In the genomic region with DNA sequence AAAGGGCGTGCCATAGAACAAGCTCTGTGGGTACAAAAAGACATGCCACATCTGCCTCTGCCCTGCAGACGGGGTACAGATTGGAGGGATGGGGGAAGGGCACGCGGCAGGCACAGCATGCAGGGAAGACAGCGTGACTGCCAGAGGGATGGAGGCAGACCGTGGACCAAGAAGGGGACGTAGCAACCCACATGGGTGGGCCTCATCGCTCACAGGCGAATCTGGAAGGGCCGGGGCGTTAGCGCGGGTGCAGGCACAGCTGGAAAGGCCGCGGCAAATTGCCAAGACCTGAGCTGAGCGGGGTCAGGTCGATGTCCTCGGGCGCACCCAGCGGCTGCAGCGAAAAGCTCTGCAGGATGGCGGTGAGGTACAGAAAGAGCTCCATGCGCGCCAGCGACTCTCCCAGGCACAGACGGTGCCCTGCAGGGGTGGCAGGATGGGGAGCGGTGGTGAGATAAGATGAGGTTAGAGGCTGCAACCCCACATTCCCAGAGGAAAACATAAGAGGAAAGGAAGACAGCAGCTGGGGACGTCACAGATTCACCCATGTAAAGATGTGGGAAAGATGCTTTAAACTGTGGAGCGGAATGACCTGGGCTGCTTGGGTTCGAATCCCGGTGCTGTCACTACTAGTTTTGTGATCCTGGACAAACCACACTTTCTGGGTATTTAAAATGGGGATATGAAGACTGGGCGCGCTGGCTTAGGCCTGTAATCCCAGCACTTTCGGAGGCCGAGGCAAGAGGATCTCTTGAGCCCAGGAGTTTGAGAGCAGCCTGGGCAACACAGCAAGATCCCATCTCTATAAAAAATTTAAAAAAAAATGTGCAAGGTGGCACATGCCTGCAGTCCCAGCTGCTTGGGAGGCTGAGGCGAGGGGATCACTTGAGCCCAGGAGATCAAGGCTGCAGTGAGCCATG, we compare ENCODE assay signal across 8 cellular contexts. TPM values are rescaled to one million over a fixed set of nuclear protein-coding genes. Genes with fewer than 3 reads are reported as not detected.
DNase-seq lines count a peak whose midpoint lies in the region; ATAC-seq and TF ChIP-seq lines count a peak whose summit lies in the region.
"Not testable (repeated sequence)": the region's sequence is repeated elsewhere in the genome, so short reads cannot be mapped to it uniquely, and the experiment has no call there.

No MANE protein-coding gene starts in this region.

- H2AK5ac ChIP-seq in IMR-90 (ENCODE audit: low read depth, low read length), result peak overlapping the region; percentile 82; the same call in 1 of the 2 replicates

- not testable (repeated sequence) for BruUV-seq in IMR-90 (replicated peaks; lab: Mats Ljungman, UMichigan)

- not testable (repeated sequence) for H3K56ac ChIP-seq in IMR-90 (ENCODE audit: extremely low read depth, insufficient read depth, low read length)

- not testable (repeated sequence) for H3K9ac ChIP-seq in IMR-90 (ENCODE audit: low read depth, low read length)

- DNase-seq in GM06990 (ENCODE audit: extremely low read depth, insufficient read length), result peak; percentile 70
- DNase-seq in IMR-90, result peak; percentile 48
- peak; percentile 73 for DNase-seq in RPMI8226
- DNase-seq in activated T-cell treated with anti-CD3 and anti-CD28 coated beads, Interleukin-2, amount 50 U/mL, for 1 hour, result peak; percentile 78
- DNase-seq in left kidney (ENCODE audit: low read depth, low spot score), result peak; percentile 67
- DNase-seq in sigmoid colon, result peak; percentile 90
- peak in 1 of 2 donors; percentile 63 for DNase-seq in tibial nerve (ENCODE audit: low spot score in 2 of 2)

- H4K8ac ChIP-seq in IMR-90 (ENCODE audit: low read depth in 2 of 2, low read length in 2 of 2), result peak overlapping the region in 1 of 2 experiments; percentile 49; a peak in 2 of 4 replicates

- intact Hi-C loops in IMR-90 (cut with micrococcal nuclease), result not testable (repeated sequence)
- intact Hi-C loops in dendritic cell treated with granulocyte-macrophage colony-stimulating factor and Interleukin-4, amounts not matched to agents 40 ng/mL and 50 ng/mL, for 4 days (cut with micrococcal nuclease), result loop anchor here (5.0 kb wide), 1 partner anchor 156 kb away; no protein-coding TSS in a partner anchor
- intact Hi-C loops in sigmoid colon (cut with DNase I), result loop anchor here (2.0 kb wide), 1 partner anchor 40 kb away; a partner anchor contains a TSS

- H3K14ac ChIP-seq in IMR-90 (replicated peaks; ENCODE audit: low read depth, low read length), result 0 out of 2 replicates have a peak overlapping the region, but pooled peaks have one; percentile 13

- peak; percentile 57 for TF ChIP-seq CTCF in GM06990 (IDR thresholded peaks at IDR 0.05; ENCODE audit: insufficient read depth, low read length, poor library complexity, severe bottlenecking)
- peak; percentile 34 for TF ChIP-seq CTCF in IMR-90 (conservative IDR thresholded peaks at IDR 0.05; ENCODE audit: low read depth, low read length)
- TF ChIP-seq CTCF in sigmoid colon (IDR thresholded peaks at IDR 0.05), result peak in 3 of 4 experiments; percentile 10 to 40 (median 26)
- peak; percentile 15 to 42 (median 22) for TF ChIP-seq CTCF in tibial nerve (IDR thresholded peaks at IDR 0.05)

- not testable (repeated sequence) for H4K20me1 ChIP-seq in IMR-90 (ENCODE audit: insufficient read depth, low read length)

- H3K4me1 Mint-ChIP-seq in dendritic cell treated with granulocyte-macrophage colony-stimulating factor and Interleukin-4, amounts not matched to agents 40 ng/mL and 50 ng/mL, for 4 days (ENCODE audit: low read depth), result peaks cover 39% of the 10 kb centered on the region

- H2BK20ac ChIP-seq in IMR-90 (ENCODE audit: low read depth, low read length), result peak overlapping the region; percentile 9; the same call in 1 of the 2 replicates

- not testable (repeated sequence) for H3K23ac ChIP-seq in IMR-90 (ENCODE audit: low read depth, low read length)

- H3K27me3 ChIP-seq in GM06990 (replicated peaks; ENCODE audit: control insufficient read depth, insufficient read depth, low read length); IMR-90 (ENCODE audit: control insufficient read depth, insufficient read depth, low read length); sigmoid colon; tibial nerve: not testable (repeated sequence)

- not testable (repeated sequence) for H3K27ac ChIP-seq in IMR-90 (ENCODE audit: insufficient read depth, low read length)
- H3K27ac ChIP-seq in sigmoid colon, result peak overlapping the region; percentile 40 to 81 (median 74)
- peak overlapping the region in 2 of 4 donors; percentile 56 to 57 for H3K27ac ChIP-seq in tibial nerve

- not testable (repeated sequence) for H3K9me3 ChIP-seq in IMR-90 (ENCODE audit: control insufficient read depth, insufficient read depth, low read length); sigmoid colon; tibial nerve

- H3K4ac ChIP-seq in IMR-90 (ENCODE audit: low read depth, low read length), result peak overlapping the region; percentile 64

- dilution Hi-C loops in IMR-90 (cut with HindIII; ENCODE audit: low sequenced_read_pairs, unreplicated experiment), result not testable (repeated sequence)

- H3K18ac ChIP-seq in IMR-90 (ENCODE audit: low read depth, low read length), result not testable (repeated sequence)

- H3K79me1 ChIP-seq in IMR-90 (ENCODE audit: low read depth in 1 of 2, low read length in 2 of 2), result not testable (repeated sequence)

- peak overlapping the region; percentile 72 for H3K4me3 Mint-ChIP-seq in dendritic cell treated with granulocyte-macrophage colony-stimulating factor and Interleukin-4, amounts not matched to agents 40 ng/mL and 50 ng/mL, for 4 days

- not testable (repeated sequence) for H3K9me1 ChIP-seq in IMR-90 (ENCODE audit: insufficient read depth, low read length)

- H4K91ac ChIP-seq in IMR-90 (ENCODE audit: insufficient read depth, low read depth, low read length), result peak overlapping the region; percentile 49; the same call in 1 of the 2 replicates

- WGBS in IMR-90 (ENCODE audit: extremely low coverage in 2 of 2, insufficient read length in 1 of 2), 2 experiments, result no CpG with 5 or more reads among the region's 36 CpGs
- WGBS in sigmoid colon, 2 donors, result 21 to 23% methylated on average over 35 to 36 of the region's 36 CpGs
- 31 to 36% methylated on average over 21 to 25 of the region's 36 CpGs for WGBS in tibial nerve, 2 donors

- H2BK5ac ChIP-seq in IMR-90 (ENCODE audit: low read depth, low read length, poor library complexity, severe bottlenecking), result not testable (repeated sequence)

- H4K5ac ChIP-seq in IMR-90 (ENCODE audit: low read depth, low read length), result not testable (repeated sequence)

- peak; percentile 71 for ATAC-seq in IMR-90 (ENCODE audit: low read depth)

- peaks cover 13% of the 10 kb centered on the region for H3K4me1 ChIP-seq in IMR-90 (ENCODE audit: control insufficient read depth, insufficient read depth, low read length)
- peaks cover 0 to 49% (median 30%) of the 10 kb centered on the region in 4 donors for H3K4me1 ChIP-seq in sigmoid colon
- H3K4me1 ChIP-seq in tibial nerve, result peaks cover 0 to 52% (median 15%) of the 10 kb centered on the region in 4 donors

- H3K27ac Mint-ChIP-seq in dendritic cell treated with granulocyte-macrophage colony-stimulating factor and Interleukin-4, amounts not matched to agents 40 ng/mL and 50 ng/mL, for 4 days, result peak overlapping the region; percentile 34

- H2BK120ac ChIP-seq in IMR-90 (ENCODE audit: low read depth, low read length), result not testable (repeated sequence)

- H3K27me3 Mint-ChIP-seq in dendritic cell treated with granulocyte-macrophage colony-stimulating factor and Interleukin-4, amounts not matched to agents 40 ng/mL and 50 ng/mL, for 4 days, result peaks cover 28% of the 10 kb centered on the region

- H3K36me3 ChIP-seq in GM06990 (ENCODE audit: control insufficient read depth, insufficient read depth, low read length); IMR-90 (ENCODE audit: control insufficient read depth, insufficient read depth, low read length); sigmoid colon; tibial nerve: not testable (repeated sequence)

- H3K9me3 Mint-ChIP-seq in dendritic cell treated with granulocyte-macrophage colony-stimulating factor and Interleukin-4, amounts not matched to agents 40 ng/mL and 50 ng/mL, for 4 days, result not testable (repeated sequence)

- peak overlapping the region; percentile 82 for H2AFZ ChIP-seq in IMR-90 (replicated peaks; ENCODE audit: low read length, poor library complexity)

- not testable (repeated sequence) for TF ChIP-seq POLR2A in IMR-90 (IDR thresholded peaks at IDR 0.05; ENCODE audit: low read depth, low read length); sigmoid colon (IDR thresholded peaks at IDR 0.05); tibial nerve (IDR thresholded peaks at IDR 0.05)

- H3K4me3 ChIP-seq in GM06990 (replicated peaks; ENCODE audit: low read depth, low read length), result peak overlapping the region; percentile 44
- not testable (repeated sequence) for H3K4me3 ChIP-seq in IMR-90 (ENCODE audit: insufficient read depth, low read depth, low read length)
- H3K4me3 ChIP-seq in sigmoid colon, result peak overlapping the region in 2 of 4 donors; percentile 23 to 36
- H3K4me3 ChIP-seq in tibial nerve, result peak overlapping the region in 2 of 4 donors; percentile 15 to 40

- TF ChIP-seq EP300 in sigmoid colon (IDR thresholded peaks at IDR 0.05), result not testable (repeated sequence)
- TF ChIP-seq EP300 in tibial nerve (IDR thresholded peaks at IDR 0.05), result peak in 1 of 2 donors; percentile 33

- H3K36me3 Mint-ChIP-seq in dendritic cell treated with granulocyte-macrophage colony-stimulating factor and Interleukin-4, amounts not matched to agents 40 ng/mL and 50 ng/mL, for 4 days (ENCODE audit: low read depth), result not testable (repeated sequence)

- CTCF ChIA-PET in IMR-90 (lab: Yijun Ruan, JAX), result interaction anchor here (0.9 to 3.0 kb wide), 2 partner anchors 156 to 167 kb away, joined by 4 to 10 read pairs; no protein-coding TSS in a partner anchor

- POLR2A ChIA-PET in IMR-90 (lab: Charles Lee; ENCODE audit: unreplicated experiment), result not testable (repeated sequence)

- H2AK9ac ChIP-seq in IMR-90 (replicated peaks; ENCODE audit: low read depth, low read length, poor library complexity), result not testable (repeated sequence)

- H2BK15ac ChIP-seq in IMR-90 (ENCODE audit: low read depth, low read length), result 0 out of 3 replicates have a peak overlapping the region, but pooled peaks have one; percentile 48

- not testable (repeated sequence) for TF ChIP-seq RAD21 in IMR-90 (IDR thresholded peaks at IDR 0.05; ENCODE audit: low read length)

- H3K4me2 ChIP-seq in IMR-90 (ENCODE audit: low read depth, low read length), result peak overlapping the region; percentile 37

- in situ Hi-C loops in IMR-90 (cut with MboI; ENCODE audit: low sequenced_read_pairs), result not testable (repeated sequence)

RNA-seq across cellular contexts. Expression of a gene that starts 19.7 kb away (rescaled TPM):
- 50.5 and 54.1 TPM in 2 replicates for total RNA-seq in IMR-90 (2012; rRNA removed)
- 60.2 and 62.7 TPM in 2 replicates for polyA plus RNA-seq in IMR-90 (2012; rRNA removed)
- 39.4 and 78.4 TPM in 2 replicates for polyA plus RNA-seq in IMR-90 (2012; cell fraction: cytosol; rRNA removed)
- 64.4 and 149 TPM in 2 replicates for polyA plus RNA-seq in IMR-90 (2012; cell fraction: nucleus; rRNA removed; ENCODE audit: low replicate concordance)
- 100 to 1,000 TPM in 1 of 4 donors, 10 to 100 TPM in 3; 60.9 to 106 (median 87.6) TPM for total RNA-seq in sigmoid colon
- 100 to 1,000 TPM in 2 of 3 donors, 10 to 100 TPM in 1; 88.9 to 105 (median 101) TPM for polyA plus RNA-seq in sigmoid colon
- 100 to 1,000 TPM in 3 of 4 donors, 10 to 100 TPM in 1; 93.5 to 134 (median 120) TPM for total RNA-seq in tibial nerve

RNA-seq across cellular contexts. Expression of a gene that starts 31.5 kb away (rescaled TPM):
- not detected in 2 replicates for total RNA-seq in IMR-90 (2012; rRNA removed)
- not detected in 2 replicates for polyA plus RNA-seq in IMR-90 (2012; rRNA removed)
- not detected in 2 replicates for polyA plus RNA-seq in IMR-90 (2012; cell fraction: cytosol; rRNA removed)
- not detected in 2 replicates for polyA plus RNA-seq in IMR-90 (2012; cell fraction: nucleus; rRNA removed; ENCODE audit: low replicate concordance)
- 1 to 10 TPM in 1 of 4 donors, not detected in 3; 1.8 TPM for total RNA-seq in sigmoid colon
- polyA plus RNA-seq in sigmoid colon, result not detected
- total RNA-seq in tibial nerve, result 1 to 10 TPM in 1 of 4 donors, not detected in 3; 7.3 TPM

RNA-seq across cellular contexts. Expression of a gene that starts 40.7 kb away (rescaled TPM):
- 7.9 and 8.3 TPM in 2 replicates for total RNA-seq in IMR-90 (2012; rRNA removed)
- polyA plus RNA-seq in IMR-90 (2012; rRNA removed), result 21.4 and 25.9 TPM in 2 replicates
- 49.0 and 50.2 TPM in 2 replicates for polyA plus RNA-seq in IMR-90 (2012; cell fraction: cytosol; rRNA removed)
- polyA plus RNA-seq in IMR-90 (2012; cell fraction: nucleus; rRNA removed; ENCODE audit: low replicate concordance), result 34.1 and 62.8 TPM in 2 replicates
- 10 to 100 TPM; 15.6 to 21.3 (median 19.2) TPM for total RNA-seq in sigmoid colon
- 10 to 100 TPM; 39.0 to 76.5 (median 58.3) TPM for polyA plus RNA-seq in sigmoid colon
- 10 to 100 TPM; 38.3 to 66.6 (median 52.0) TPM for total RNA-seq in tibial nerve

RNA-seq across cellular contexts. Expression of a gene that starts 43.4 kb away (rescaled TPM):
- total RNA-seq in IMR-90 (2012; rRNA removed) (not detected in 2 replicates), sigmoid colon (10 to 100 TPM in 3 of 4 donors, 1 to 10 TPM in 1; 9.1 to 19.1 (median 15.7) TPM), tibial nerve (100 to 1,000 TPM; 127 to 322 (median 209) TPM)
- polyA plus RNA-seq in IMR-90 (2012; rRNA removed) (0.44 TPM in 1 of 2 replicates, not detected in the other), sigmoid colon (10 to 100 TPM in 1 of 3 donors, 1 to 10 TPM in 1, not detected in 1; 2.1 to 11.3 TPM)
- 0.24 and 1.6 TPM in 2 replicates for polyA plus RNA-seq in IMR-90 (2012; cell fraction: cytosol; rRNA removed)
- 0.64 TPM in 1 of 2 replicates, not detected in the other for polyA plus RNA-seq in IMR-90 (2012; cell fraction: nucleus; rRNA removed; ENCODE audit: low replicate concordance)
